In genomic region chr1:200740291-200741212, GRCh38 we compare ENCODE assay signal across 8 cellular contexts. TPM values are rescaled to one million over a fixed set of nuclear protein-coding genes. Genes with fewer than 3 reads are reported as not detected.
DNase-seq lines count a peak whose midpoint lies in the region; ATAC-seq and TF ChIP-seq lines count a peak whose summit lies in the region.

No MANE protein-coding gene starts in this region.

- peak overlapping the region in 10 of 11 experiments; percentile 88 to 97 (median 94); a peak in 19 of 22 replicates for H3K27ac ChIP-seq in BLaER1 treated with 17β-estradiol and CSF1 and Interleukin-3, amounts not matched to agents 10 nM and 100 nM
- H3K27ac ChIP-seq in colonic mucosa, result no peak overlapping the region

- 0 out of 22 replicates have a peak, but pooled peaks cover 0 to 2% (median 0%) of the 10 kb centered on the region in 11 experiments for H3K9me3 ChIP-seq in BLaER1 treated with 17β-estradiol and CSF1 and Interleukin-3, amounts not matched to agents 10 nM and 100 nM (replicated peaks in 1 of 11)
- H3K9me3 ChIP-seq in Loucy (ENCODE audit: insufficient read depth, low read depth, low read length), result no peaks in the 10 kb centered on the region
- no peaks in the 10 kb centered on the region for H3K9me3 ChIP-seq in colonic mucosa

- no peak for TF ChIP-seq CTCF in Loucy (conservative IDR thresholded peaks at IDR 0.05; ENCODE audit: low read length)
- TF ChIP-seq CTCF in colonic mucosa (IDR thresholded peaks at IDR 0.05), result no peak

- H3K27me3 Mint-ChIP-seq in natural killer cell treated with Interleukin-12 subunit alpha and Interleukin-12 subunit beta and Interleukin-15 and Interleukin-18, amount 100 ng/mL, for 72 hours, result peaks cover 39 to 54% of the 10 kb centered on the region in 2 donors

- no peaks in the 10 kb centered on the region for H3K36me3 Mint-ChIP-seq in natural killer cell treated with Interleukin-12 subunit alpha and Interleukin-12 subunit beta and Interleukin-15 and Interleukin-18, amount 100 ng/mL, for 72 hours

- no peaks in the 10 kb centered on the region for H3K79me2 ChIP-seq in Loucy (ENCODE audit: insufficient read depth, low read length)

- H3F3A ChIP-seq in Loucy (ENCODE audit: low read depth), result 0 out of 2 replicates have a peak, but pooled peaks cover 3% of the 10 kb centered on the region

- peak overlapping the region; percentile 90 to 96 (median 93) for H3K9ac ChIP-seq in BLaER1 treated with 17β-estradiol and CSF1 and Interleukin-3, amounts not matched to agents 10 nM and 100 nM
- no peak overlapping the region for H3K9ac ChIP-seq in Loucy (ENCODE audit: low read depth, low read length, poor library complexity, severe bottlenecking)
- peak overlapping the region in 1 of 2 donors; percentile 87 for H3K9ac ChIP-seq in colonic mucosa (ENCODE audit: low read depth in 2 of 2, low read length in 2 of 2)

- H3K4me2 ChIP-seq in BLaER1 treated with 17β-estradiol and CSF1 and Interleukin-3, amounts not matched to agents 10 nM and 100 nM, result peak overlapping the region; percentile 85 to 96 (median 91)
- peak overlapping the region; percentile 82 for H3K4me2 ChIP-seq in Loucy (ENCODE audit: low read depth, low read length, poor library complexity, severe bottlenecking)

- no peak for ATAC-seq in natural killer cell treated with Interleukin-12 subunit alpha and Interleukin-12 subunit beta and Interleukin-15 and Interleukin-18, amount 100 ng/mL, for 72 hours
- ATAC-seq in GM18868 (IDR thresholded peaks at IDR 0.05; ENCODE audit: unreplicated experiment) (no peak), GM18907 (IDR thresholded peaks at IDR 0.05; ENCODE audit: unreplicated experiment) (no peak)

- peaks cover 20 to 23% of the 10 kb centered on the region in 2 donors for H3K4me1 Mint-ChIP-seq in natural killer cell treated with Interleukin-12 subunit alpha and Interleukin-12 subunit beta and Interleukin-15 and Interleukin-18, amount 100 ng/mL, for 72 hours (ENCODE audit: low read depth in 2 of 2)

- H3K4me3 ChIP-seq in BLaER1 treated with 17β-estradiol and CSF1 and Interleukin-3, amounts not matched to agents 10 nM and 100 nM, result peak overlapping the region; percentile 75 to 88 (median 84)
- H3K4me3 ChIP-seq in Loucy (ENCODE audit: low read length, poor library complexity, severe bottlenecking), result peak overlapping the region; percentile 91
- peak overlapping the region; percentile 96 for H3K4me3 ChIP-seq in colonic mucosa

- H4K20me1 ChIP-seq in BLaER1 treated with 17β-estradiol and CSF1 and Interleukin-3, amounts not matched to agents 10 nM and 100 nM, result peaks cover 5 to 53% (median 11%) of the 10 kb centered on the region in 11 experiments; a peak in 14 of 22 replicates
- no peaks in the 10 kb centered on the region for H4K20me1 ChIP-seq in Loucy (ENCODE audit: insufficient read depth, low read length, poor library complexity, severe bottlenecking)

- H3K9me3 Mint-ChIP-seq in natural killer cell treated with Interleukin-12 subunit alpha and Interleukin-12 subunit beta and Interleukin-15 and Interleukin-18, amount 100 ng/mL, for 72 hours, result no peaks in the 10 kb centered on the region

- H3K27ac Mint-ChIP-seq in natural killer cell treated with Interleukin-12 subunit alpha and Interleukin-12 subunit beta and Interleukin-15 and Interleukin-18, amount 100 ng/mL, for 72 hours, result no peak overlapping the region

- H3K4me3 Mint-ChIP-seq in natural killer cell treated with Interleukin-12 subunit alpha and Interleukin-12 subunit beta and Interleukin-15 and Interleukin-18, amount 100 ng/mL, for 72 hours, result peak overlapping the region; percentile 66

- intact Hi-C loops in colonic mucosa (cut with DNase I), result no loop called here

- H3K9me2 ChIP-seq in Loucy (replicated peaks; ENCODE audit: low read depth, low read length), result no peaks in the 10 kb centered on the region

- H2AFZ ChIP-seq in Loucy (ENCODE audit: low read length), result no peak overlapping the region

- H3K27me3 ChIP-seq in BLaER1 treated with 17β-estradiol and CSF1 and Interleukin-3, amounts not matched to agents 10 nM and 100 nM, result no peaks in the 10 kb centered on the region
- H3K27me3 ChIP-seq in Loucy (ENCODE audit: insufficient read depth, low read length, poor library complexity, severe bottlenecking) (no peaks in the 10 kb centered on the region), colonic mucosa (no peaks in the 10 kb centered on the region)

- DNase-seq in colonic mucosa (no peak), retina (no peak), OCI-M1 (lab: John Stamatoyannopoulos, UW) (no peak)
- no peak for DNase-seq in natural killer cell treated with Interleukin-12 subunit alpha and Interleukin-12 subunit beta and Interleukin-15 and Interleukin-18, amount 100 ng/mL, for 72 hours (ENCODE audit: low spot score)

- no peaks in the 10 kb centered on the region; a peak in 1 of 22 replicates for H3K36me3 ChIP-seq in BLaER1 treated with 17β-estradiol and CSF1 and Interleukin-3, amounts not matched to agents 10 nM and 100 nM
- H3K36me3 ChIP-seq in Loucy (ENCODE audit: insufficient read depth, low read length), result no peaks in the 10 kb centered on the region
- H3K36me3 ChIP-seq in colonic mucosa, result no peaks in the 10 kb centered on the region

- peaks cover 30 to 47% (median 35%) of the 10 kb centered on the region in 10 experiments for H3K4me1 ChIP-seq in BLaER1 treated with 17β-estradiol and CSF1 and Interleukin-3, amounts not matched to agents 10 nM and 100 nM
- H3K4me1 ChIP-seq in Loucy (ENCODE audit: insufficient read depth, low read length, poor library complexity, severe bottlenecking), result peaks cover 32% of the 10 kb centered on the region
- H3K4me1 ChIP-seq in colonic mucosa, result no peaks in the 10 kb centered on the region

RNA-seq across cellular contexts. Expression of gene CAMSAP2, which starts 1.9 kb away (rescaled TPM):
- 1 to 10 TPM; 5.4 to 7.5 TPM for total RNA-seq in colonic mucosa
- total RNA-seq in natural killer cell treated with Interleukin-12 subunit alpha and Interleukin-12 subunit beta and Interleukin-15 and Interleukin-18, amount 100 ng/mL, for 72 hours, result under 1 TPM; 0.31 to 0.48 TPM

Comparison
In these comparisons a context has a peak if more than half of its experiments do, and no peak if none do; other contexts are left out.
1. RNA of gene CAMSAP2, which starts 1.9 kb away (total RNA-seq): 5.4 to 7.5 TPM in colonic mucosa; 0.31 to 0.48 TPM in natural killer cell treated with Interleukin-12 subunit alpha and Interleukin-12 subunit beta and Interleukin-15 and Interleukin-18, amount 100 ng/mL, for 72 hours; every median in the first group is over 4 times any median in the second.
2. Peak in every context shown above with its lines, with median percentiles within 50 percentile points of each other: H3K4me3 ChIP-seq.